Comparison of ENCODE assay signal across 1 cellular context in the genomic region with DNA sequence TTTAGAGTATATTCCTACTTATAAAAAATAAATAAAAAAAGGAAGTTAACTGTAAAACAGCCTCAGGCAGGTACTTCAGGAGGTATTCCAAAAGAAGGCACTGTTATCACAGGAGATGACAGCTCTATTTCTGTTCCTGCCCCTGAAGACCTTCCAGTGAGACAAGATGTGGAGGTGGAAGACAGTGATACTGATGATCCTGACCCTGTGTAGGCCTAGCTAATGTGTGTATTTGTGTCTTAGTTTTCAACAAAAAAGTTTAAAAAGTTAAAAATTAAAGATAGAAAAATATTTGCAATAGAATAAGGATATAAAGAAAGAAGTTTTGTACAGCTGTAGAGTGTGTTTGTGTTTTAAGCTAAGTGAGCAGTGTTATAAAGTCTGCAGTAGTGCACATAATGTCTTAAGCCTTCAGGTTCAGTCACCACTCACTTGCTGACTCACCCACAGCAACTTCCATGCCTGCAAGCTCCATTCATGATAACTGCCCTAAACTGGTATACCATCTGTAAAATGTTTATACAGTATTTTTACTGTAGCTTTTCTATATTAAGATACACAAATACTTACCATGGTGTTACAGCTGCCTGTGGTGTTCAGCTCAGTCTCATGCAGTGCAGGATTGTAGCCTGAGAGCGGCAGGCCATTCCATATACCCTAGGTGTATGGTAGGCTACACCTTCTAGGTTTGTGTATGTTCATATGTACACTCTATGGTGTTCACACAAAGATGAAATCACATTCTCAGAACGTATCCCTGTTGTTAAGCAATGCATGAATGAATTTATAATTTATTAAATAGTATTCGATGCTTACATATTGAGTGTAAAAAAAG.
TF ChIP-seq lines count a peak whose summit lies in the region.

No MANE protein-coding gene starts in this region.

TF ChIP-seq in GM23338, 12 proteins besides CTCF, POLR2A, EP300 and RAD21:
- TF ChIP-seq ZNF462 (CRISPR knock-in tag; IDR thresholded peaks at IDR 0.05) = no peak
- TF ChIP-seq EZH2phosphoT487 (IDR thresholded peaks at IDR 0.05; ENCODE audit: unreplicated experiment) = no peak
- TF ChIP-seq CREB1 (CRISPR knock-in tag; IDR thresholded peaks at IDR 0.05; ENCODE audit: low read depth) = no peak
- no peak for TF ChIP-seq ZNF114 (CRISPR knock-in tag; IDR thresholded peaks at IDR 0.05)
- TF ChIP-seq, protein P1, sequence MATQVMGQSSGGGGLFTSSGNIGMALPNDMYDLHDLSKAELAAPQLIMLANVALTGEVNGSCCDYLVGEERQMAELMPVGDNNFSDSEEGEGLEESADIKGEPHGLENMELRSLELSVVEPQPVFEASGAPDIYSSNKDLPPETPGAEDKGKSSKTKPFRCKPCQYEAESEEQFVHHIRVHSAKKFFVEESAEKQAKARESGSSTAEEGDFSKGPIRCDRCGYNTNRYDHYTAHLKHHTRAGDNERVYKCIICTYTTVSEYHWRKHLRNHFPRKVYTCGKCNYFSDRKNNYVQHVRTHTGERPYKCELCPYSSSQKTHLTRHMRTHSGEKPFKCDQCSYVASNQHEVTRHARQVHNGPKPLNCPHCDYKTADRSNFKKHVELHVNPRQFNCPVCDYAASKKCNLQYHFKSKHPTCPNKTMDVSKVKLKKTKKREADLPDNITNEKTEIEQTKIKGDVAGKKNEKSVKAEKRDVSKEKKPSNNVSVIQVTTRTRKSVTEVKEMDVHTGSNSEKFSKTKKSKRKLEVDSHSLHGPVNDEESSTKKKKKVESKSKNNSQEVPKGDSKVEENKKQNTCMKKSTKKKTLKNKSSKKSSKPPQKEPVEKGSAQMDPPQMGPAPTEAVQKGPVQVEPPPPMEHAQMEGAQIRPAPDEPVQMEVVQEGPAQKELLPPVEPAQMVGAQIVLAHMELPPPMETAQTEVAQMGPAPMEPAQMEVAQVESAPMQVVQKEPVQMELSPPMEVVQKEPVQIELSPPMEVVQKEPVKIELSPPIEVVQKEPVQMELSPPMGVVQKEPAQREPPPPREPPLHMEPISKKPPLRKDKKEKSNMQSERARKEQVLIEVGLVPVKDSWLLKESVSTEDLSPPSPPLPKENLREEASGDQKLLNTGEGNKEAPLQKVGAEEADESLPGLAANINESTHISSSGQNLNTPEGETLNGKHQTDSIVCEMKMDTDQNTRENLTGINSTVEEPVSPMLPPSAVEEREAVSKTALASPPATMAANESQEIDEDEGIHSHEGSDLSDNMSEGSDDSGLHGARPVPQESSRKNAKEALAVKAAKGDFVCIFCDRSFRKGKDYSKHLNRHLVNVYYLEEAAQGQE (IDR thresholded peaks at IDR 0.05; ENCODE audit: unreplicated experiment) = no peak
- no peak for TF ChIP-seq NANOG (IDR thresholded peaks at IDR 0.05; ENCODE audit: borderline replicate concordance)
- no peak for TF ChIP-seq EZH2 (IDR thresholded peaks at IDR 0.05; ENCODE audit: low read depth, unreplicated experiment)
- no peak for TF ChIP-seq ZNF331 (CRISPR knock-in tag; IDR thresholded peaks at IDR 0.05; ENCODE audit: low read depth)
- TF ChIP-seq STAT1 (IDR thresholded peaks at IDR 0.05; ENCODE audit: unreplicated experiment) = no peak
- no peak for TF ChIP-seq JUNB (IDR thresholded peaks at IDR 0.05; ENCODE audit: unreplicated experiment)
- no peak for TF ChIP-seq POLR2AphosphoS5 (IDR thresholded peaks at IDR 0.05; ENCODE audit: low read depth)
- TF ChIP-seq ETS1 (IDR thresholded peaks at IDR 0.05) = no peak
